In genomic region chr17:58513913-58514794, GRCh38 we compare ENCODE assay signal across 1 cellular context.
A peak's percentile ranks its signal among the peaks of the same experiment; 100 is the strongest.
TF ChIP-seq lines count a peak whose summit lies in the region.

TSS of gene MTMR4 (minus strand) at chr17:58514638. CDS start at chr17:58514407, 231 bp downstream.

TF ChIP-seq in HEK293, 187 proteins besides CTCF, POLR2A, EP300 and RAD21 (continued from another document):
- TF ChIP-seq ZNF398 (tag by site-specific recombination; IDR thresholded peaks at IDR 0.05) (peak; percentile 48), ZNF561 (tag by site-specific recombination; IDR thresholded peaks at IDR 0.05; ENCODE audit: borderline replicate concordance) (0 out of 2 replicates have a peak, but pooled peaks have one; percentile 38), ZNF501 (tag by site-specific recombination; IDR thresholded peaks at IDR 0.05) (peak; percentile 31; the same call in 1 of the 2 replicates), ZNF211 (tag by site-specific recombination; IDR thresholded peaks at IDR 0.05; ENCODE audit: low read depth) (no peak), YY1 (tag by site-specific recombination; IDR thresholded peaks at IDR 0.05) (peak; percentile 38; the same call in 1 of the 2 replicates), ZNF366 (tag by site-specific recombination; conservative IDR thresholded peaks at IDR 0.05) (0 out of 2 replicates have a peak, but pooled peaks have one; percentile 23), ZNF660 (tag by site-specific recombination; IDR thresholded peaks at IDR 0.05) (peak; percentile 42; the same call in 1 of the 2 replicates), ZFHX2 (tag by site-specific recombination; conservative IDR thresholded peaks at IDR 0.05) (peak; percentile 54), GLIS2 (tag by site-specific recombination; IDR thresholded peaks at IDR 0.05) (peak; percentile 54), SETDB1 (IDR thresholded peaks at IDR 0.05; ENCODE audit: insufficient read length, low read length) (no peak), ZXDB (tag by site-specific recombination; IDR thresholded peaks at IDR 0.05) (peak; percentile 53; the same call in 1 of the 2 replicates), KLF8 (tag by site-specific recombination; IDR thresholded peaks at IDR 0.05) (0 out of 2 replicates have a peak, but pooled peaks have one; percentile 8), ZNF341 (tag by site-specific recombination; IDR thresholded peaks at IDR 0.05; ENCODE audit: low read depth) (peak; percentile 92), ZNF626 (tag by site-specific recombination; IDR thresholded peaks at IDR 0.05) (no peak), ZBTB6 (tag by site-specific recombination; IDR thresholded peaks at IDR 0.05) (peak; percentile 32; the same call in 1 of the 2 replicates), ZBTB8A (tag by site-specific recombination; IDR thresholded peaks at IDR 0.05) (peak; percentile 51; the same call in 1 of the 2 replicates)
